Comparison of ENCODE assay signal across 8 cellular contexts in the genomic region with DNA sequence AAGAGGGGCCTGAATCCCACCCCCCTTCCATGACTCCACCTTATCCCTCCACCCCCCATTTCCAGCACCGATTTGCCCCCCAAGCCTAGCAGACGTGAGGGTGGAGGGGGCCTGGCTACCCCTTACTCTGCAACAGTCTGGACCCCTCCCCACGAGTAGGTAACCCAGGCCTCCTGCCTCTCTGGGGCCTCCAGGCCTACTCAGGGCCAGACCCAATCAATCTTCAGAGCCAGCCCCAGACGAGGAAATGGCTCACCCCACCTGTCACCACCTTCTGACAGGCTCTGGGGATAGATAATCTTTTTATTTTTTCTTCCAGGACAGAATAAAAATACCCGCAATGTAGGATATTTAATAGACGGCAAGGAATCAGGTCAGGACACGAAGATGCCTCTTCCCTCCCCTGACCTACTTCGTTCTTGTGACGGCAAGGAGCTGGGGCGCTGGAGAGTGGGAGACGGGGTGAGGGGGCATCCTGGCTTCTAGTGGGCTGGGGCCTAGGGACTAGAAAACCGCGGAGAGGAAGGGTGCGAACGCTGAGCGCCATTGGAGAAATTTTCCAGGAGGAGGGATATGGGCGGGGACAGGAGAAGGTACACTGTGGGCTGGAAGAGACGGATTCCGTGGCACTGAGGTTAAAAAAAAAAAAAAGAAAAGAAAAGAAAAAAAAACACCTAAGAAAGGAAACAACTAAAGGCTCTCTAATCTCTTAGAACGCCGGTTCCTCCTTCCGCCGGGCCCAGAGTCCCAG. TPM values are rescaled to one million over a fixed set of nuclear protein-coding genes. Genes with fewer than 3 reads are reported as not detected.
DNase-seq lines count a peak whose midpoint lies in the region; ATAC-seq, FAIRE-seq and TF ChIP-seq lines count a peak whose summit lies in the region.

No MANE protein-coding gene starts in this region.

- in situ Hi-C loops in GM12878 (cut with MboI): loop anchor here (5.0 to 10.0 kb wide), 2 partner anchors 165 to 398 kb away; a partner anchor contains a TSS

- RAD21 ChIA-PET in GM12878 (lab: Charles Lee; ENCODE audit: unreplicated experiment): interaction anchor here (0.6 to 3.9 kb wide), 25 partner anchors 11 to 601 kb away, joined by 3 to 142 read pairs (median 6); a partner anchor contains a TSS

- peak overlapping the region; percentile 32 for H2AFZ ChIP-seq in GM12878 (ENCODE audit: control insufficient read depth, low read depth, low read length)

- H3K4me2 ChIP-seq in GM12878 (ENCODE audit: control insufficient read depth, insufficient read depth): peak overlapping the region; percentile 98; the same call in 1 of the 2 replicates

- no peak for TF ChIP-seq CTCF in CD8-positive, alpha-beta T cell (IDR thresholded peaks at IDR 0.05)
- TF ChIP-seq CTCF in GM12878 (IDR thresholded peaks at IDR 0.05 in 2 of 3, conservative IDR thresholded peaks at IDR 0.05 in 1 of 3; ENCODE audit: control insufficient read depth in 2 of 3, extremely low read depth in 1 of 3, insufficient read depth in 1 of 3, low read depth in 3 of 3, low read length in 3 of 3): no peak

- DNase-seq in CD8-positive, alpha-beta T cell: peak in 5 of 7 experiments; percentile 16 to 65 (median 48)
- DNase-seq in NCI-H510A (lab: John Stamatoyannopoulos, UW) (peak; percentile 29), GM12878 (ENCODE audit: low read depth, low spot score) (no peak), islet precursor cell (peak; percentile 89), NCI-H2196 (lab: John Stamatoyannopoulos, UW; ENCODE audit: unreplicated experiment) (no peak), COLO829 (ENCODE audit: low spot score) (no peak)
- DNase-seq in stimulated activated naive CD4-positive, alpha-beta T cell (lab: John Stamatoyannopoulos, UW): peak; percentile 12 to 74 (median 42)

- WGBS in GM12878 (ENCODE audit: insufficient coverage, insufficient replicate concordance, low lambda C conversion rate, missing lambda C conversion rate): 21% methylated on average over 20 of the region's 23 CpGs

- peaks cover 51% of the 10 kb centered on the region for H3K4me1 Mint-ChIP-seq in CD8-positive, alpha-beta T cell (ENCODE audit: low read depth)

- peaks cover 42% of the 10 kb centered on the region for H3K4me1 ChIP-seq in CD8-positive, alpha-beta T cell (ENCODE audit: insufficient read depth, low read length)
- peaks cover 8% of the 10 kb centered on the region for H3K4me1 ChIP-seq in GM12878 (ENCODE audit: control insufficient read depth, insufficient read depth, low read length)

- TF ChIP-seq POLR2A in GM12878 (IDR thresholded peaks at IDR 0.05; ENCODE audit: low read depth, low read length): no peak

- H3K27me3 Mint-ChIP-seq in CD8-positive, alpha-beta T cell (ENCODE audit: low read depth): peaks cover 4% of the 10 kb centered on the region

- H3K9ac ChIP-seq in GM12878 (ENCODE audit: control insufficient read depth, insufficient read depth, low read length): no peak overlapping the region

- BruUV-seq in GM12878 (replicated peaks; lab: Mats Ljungman, UMichigan): no TSS peak

- H3K4me3 ChIP-seq in CD8-positive, alpha-beta T cell (ENCODE audit: low read depth, low read length): peak overlapping the region; percentile 100
- H3K4me3 ChIP-seq in GM12878: peak overlapping the region; percentile 87; the same call in 1 of the 2 replicates

- TF ChIP-seq RAD21 in GM12878 (IDR thresholded peaks at IDR 0.05; ENCODE audit: insufficient read depth, low read depth, low read length): no peak

- intact Hi-C loops in CD8-positive, alpha-beta T cell (cut with DNase I, micrococcal nuclease): loop anchor here (1.0 to 5.0 kb wide), 10 partner anchors 56 to 450 kb away; a partner anchor contains a TSS
- intact Hi-C loops in GM12878 (cut with micrococcal nuclease; ENCODE audit: unreplicated experiment): loop anchor here (5.0 kb wide), 3 partner anchors 90 to 355 kb away; a partner anchor contains a TSS

- H3K27me3 ChIP-seq in CD8-positive, alpha-beta T cell (ENCODE audit: insufficient read depth, low read length): no peaks in the 10 kb centered on the region
- H3K27me3 ChIP-seq in GM12878 (replicated peaks in 1 of 2; ENCODE audit: control insufficient read depth in 2 of 2, insufficient read depth in 2 of 2, low read length in 1 of 2): peaks cover 5 to 13% of the 10 kb centered on the region in 2 experiments

- no peaks in the 10 kb centered on the region for H3K9me3 Mint-ChIP-seq in CD8-positive, alpha-beta T cell

- H3K36me3 Mint-ChIP-seq in CD8-positive, alpha-beta T cell: peaks cover 17% of the 10 kb centered on the region

- peak; percentile 27 for ATAC-seq in CD8-positive, alpha-beta T cell
- no peak for ATAC-seq in GM12878
- ATAC-seq in HG02798 (IDR thresholded peaks at IDR 0.05; ENCODE audit: poor library complexity, unreplicated experiment): no peak

- SMC1A ChIA-PET in GM12878 (lab: Charles Lee; ENCODE audit: uncharacterized antibody, unreplicated experiment): interaction anchor here (0.7 to 4.2 kb wide), 19 partner anchors 12 to 485 kb away, joined by 3 to 117 read pairs (median 6); a partner anchor contains a TSS

- H4K20me1 ChIP-seq in GM12878 (ENCODE audit: control insufficient read depth, insufficient read depth): no peaks in the 10 kb centered on the region

- no peaks in the 10 kb centered on the region for H3K36me3 ChIP-seq in CD8-positive, alpha-beta T cell (ENCODE audit: insufficient read depth, low read length)
- no peaks in the 10 kb centered on the region for H3K36me3 ChIP-seq in GM12878 (ENCODE audit: control insufficient read depth in 2 of 2, insufficient read depth in 2 of 2, low read length in 1 of 2)

- POLR2A ChIA-PET in CD8-positive, alpha-beta T cell (lab: Charles Lee): interaction anchor here (0.6 to 4.8 kb wide), 20 partner anchors 8 to 299 kb away, joined by 3 to 72 read pairs (median 6); a partner anchor contains a TSS
- POLR2A ChIA-PET in GM12878 (lab: Charles Lee): interaction anchor here (0.6 to 2.3 kb wide), 7 partner anchors 13 to 400 kb away, joined by 3 to 9 read pairs (median 5); a partner anchor contains a TSS

- H3K79me2 ChIP-seq in GM12878 (ENCODE audit: control insufficient read depth, insufficient read depth, low read length): no peaks in the 10 kb centered on the region

- no peaks in the 10 kb centered on the region for H3K9me3 ChIP-seq in CD8-positive, alpha-beta T cell (ENCODE audit: low read length)
- H3K9me3 ChIP-seq in GM12878 (replicated peaks; ENCODE audit: control insufficient read depth, insufficient read depth, low read length): no peaks in the 10 kb centered on the region

- peak overlapping the region; percentile 100 for H3K4me3 Mint-ChIP-seq in CD8-positive, alpha-beta T cell

- peak overlapping the region; percentile 60 for H3K27ac ChIP-seq in CD8-positive, alpha-beta T cell (ENCODE audit: low read depth, low read length)
- H3K27ac ChIP-seq in GM12878 (ENCODE audit: control insufficient read depth, insufficient read depth): no peak overlapping the region

- H3K27ac Mint-ChIP-seq in CD8-positive, alpha-beta T cell: peak overlapping the region; percentile 98

- CTCF ChIA-PET in CD8-positive, alpha-beta T cell (lab: Charles Lee): interaction anchor here (0.8 to 9.0 kb wide), 41 partner anchors 8 to 283 kb away, joined by 3 to 182 read pairs (median 7); a partner anchor contains a TSS
- CTCF ChIA-PET in GM12878 (lab: Yijun Ruan, JAX): interaction anchor here (0.6 to 5.9 kb wide), 46 partner anchors 8 to 476 kb away, joined by 3 to 208 read pairs (median 6); a partner anchor contains a TSS

- TF ChIP-seq EP300 in GM12878 (IDR thresholded peaks at IDR 0.05; ENCODE audit: borderline replicate concordance in 1 of 2, control insufficient read depth in 1 of 2, low read depth in 2 of 2, low read length in 2 of 2): no peak

- no peak for FAIRE-seq in GM12878 (lab: Jason Lieb, UNC)

RNA-seq across cellular contexts. Expression of a gene that starts 0.9 kb away (rescaled TPM):
- total RNA-seq in CD8-positive, alpha-beta T cell: 10 to 100 TPM; 66.5 to 75.7 TPM
- 1.2 and 1.8 TPM in 2 replicates for total RNA-seq in GM12878 (2013; cell fraction: nucleolus; rRNA removed)
- total RNA-seq in GM12878 (2014; rRNA removed): not detected in 2 replicates
- not detected in 2 replicates for total RNA-seq in GM12878 (2014; rRNA removed; fragmentation: Illumina TruSeq; extraction: Trizol)
- not detected in 2 replicates for total RNA-seq in GM12878 (2021)
- polyA plus RNA-seq in GM12878 (2011; ENCODE audit: low read depth): not detected
- 0.16 and 0.22 TPM in 2 replicates for polyA plus RNA-seq in GM12878 (2011; rRNA removed)
- polyA plus RNA-seq in GM12878 (2011; cell fraction: cytosol; rRNA removed): 0.04 and 0.23 TPM in 2 replicates
- polyA plus RNA-seq in GM12878 (2011; cell fraction: nucleus; rRNA removed): 0.45 and 0.63 TPM in 2 replicates
- polyA plus RNA-seq in GM12878 (2012): 0.22 and 0.28 TPM in 2 replicates
- 0.03 TPM in 1 of 2 replicates, not detected in the other for polyA plus RNA-seq in GM12878 (2014; fragmentation: Illumina TruSeq; extraction: Trizol)
- polyA plus RNA-seq in GM12878 (2014; fragmentation: Nextera tagmentation; extraction: Ambion mirVana): not detected
- not detected in 2 replicates for polyA plus RNA-seq in GM12878 (2014; rRNA removed)
- under 1 TPM in 1 of 2 experiments, not detected in 1; 0.30 TPM for polyA plus RNA-seq in GM12878 (2016; fragmentation: Nextera tagmentation; extraction: Ambion mirVana)
- polyA minus RNA-seq in GM12878 (2011; rRNA and poly(A)+ RNA removed): not detected in 2 replicates
- not detected in 2 replicates for polyA minus RNA-seq in GM12878 (2011; cell fraction: cytosol; rRNA and poly(A)+ RNA removed)
- not detected in 2 replicates for polyA minus RNA-seq in GM12878 (2011; cell fraction: nucleus; rRNA and poly(A)+ RNA removed)

RNA-seq across cellular contexts. Expression of a gene that starts 13.7 kb away (rescaled TPM):
- not detected for total RNA-seq in CD8-positive, alpha-beta T cell
- not detected in 2 replicates for total RNA-seq in GM12878 (2013; cell fraction: nucleolus; rRNA removed)
- total RNA-seq in GM12878 (2014; rRNA removed): not detected in 2 replicates
- not detected in 2 replicates for total RNA-seq in GM12878 (2014; rRNA removed; fragmentation: Illumina TruSeq; extraction: Trizol)
- not detected in 2 replicates for total RNA-seq in GM12878 (2021)
- not detected for polyA plus RNA-seq in GM12878 (2011; ENCODE audit: low read depth)
- polyA plus RNA-seq in GM12878 (2011; rRNA removed): not detected in 2 replicates
- not detected in 2 replicates for polyA plus RNA-seq in GM12878 (2011; cell fraction: cytosol; rRNA removed)
- polyA plus RNA-seq in GM12878 (2011; cell fraction: nucleus; rRNA removed): 0.29 TPM in 1 of 2 replicates, not detected in the other
- 0.04 TPM in 1 of 2 replicates, not detected in the other for polyA plus RNA-seq in GM12878 (2012)
- polyA plus RNA-seq in GM12878 (2014; fragmentation: Illumina TruSeq; extraction: Trizol): not detected in 2 replicates
- not detected for polyA plus RNA-seq in GM12878 (2014; fragmentation: Nextera tagmentation; extraction: Ambion mirVana)
- not detected in 2 replicates for polyA plus RNA-seq in GM12878 (2014; rRNA removed)
- polyA plus RNA-seq in GM12878 (2016; fragmentation: Nextera tagmentation; extraction: Ambion mirVana): not detected
- polyA minus RNA-seq in GM12878 (2011; rRNA and poly(A)+ RNA removed): not detected in 2 replicates
- polyA minus RNA-seq in GM12878 (2011; cell fraction: cytosol; rRNA and poly(A)+ RNA removed): not detected in 2 replicates
- polyA minus RNA-seq in GM12878 (2011; cell fraction: nucleus; rRNA and poly(A)+ RNA removed): not detected in 2 replicates

RNA-seq across cellular contexts. Expression of a gene that starts 45.2 kb away (rescaled TPM):
- 10 to 100 TPM in 1 of 2 experiments, 1 to 10 TPM in 1; 9.1 to 11.8 TPM for total RNA-seq in CD8-positive, alpha-beta T cell
- 33.2 and 35.6 TPM in 2 replicates for total RNA-seq in GM12878 (2013; cell fraction: nucleolus; rRNA removed)
- total RNA-seq in GM12878 (2014; rRNA removed) (6.2 and 8.7 TPM in 2 replicates), GM12878 (2014; rRNA removed; fragmentation: Illumina TruSeq; extraction: Trizol) (2.3 and 4.3 TPM in 2 replicates), GM12878 (2021) (10.1 and 15.6 TPM in 2 replicates)
- polyA plus RNA-seq in GM12878 (2011; ENCODE audit: low read depth): 9.6 TPM
- polyA plus RNA-seq in GM12878 (2011; rRNA removed) (3.6 and 8.0 TPM in 2 replicates), GM12878 (2014; fragmentation: Illumina TruSeq; extraction: Trizol) (3.8 and 6.3 TPM in 2 replicates), GM12878 (2014; fragmentation: Nextera tagmentation; extraction: Ambion mirVana) (under 1 TPM; 0.06 to 0.18 TPM), GM12878 (2014; rRNA removed) (12.6 and 14.1 TPM in 2 replicates), GM12878 (2016; fragmentation: Nextera tagmentation; extraction: Ambion mirVana) (1 to 10 TPM; 4.7 to 6.5 TPM)
- 6.3 and 7.0 TPM in 2 replicates for polyA plus RNA-seq in GM12878 (2011; cell fraction: cytosol; rRNA removed)
- 38.2 and 38.3 TPM in 2 replicates for polyA plus RNA-seq in GM12878 (2011; cell fraction: nucleus; rRNA removed)
- 4.2 and 4.6 TPM in 2 replicates for polyA plus RNA-seq in GM12878 (2012)
- polyA minus RNA-seq in GM12878 (2011; rRNA and poly(A)+ RNA removed): 33.6 TPM in 2 replicates
- 4.1 and 4.9 TPM in 2 replicates for polyA minus RNA-seq in GM12878 (2011; cell fraction: cytosol; rRNA and poly(A)+ RNA removed)
- 19.9 and 28.1 TPM in 2 replicates for polyA minus RNA-seq in GM12878 (2011; cell fraction: nucleus; rRNA and poly(A)+ RNA removed)

RNA-seq across cellular contexts. Expression of a gene that starts 47.8 kb away (rescaled TPM):
- 1,000 to 10,000 TPM; 3,808 to 3,896 TPM for total RNA-seq in CD8-positive, alpha-beta T cell
- 258 and 286 TPM in 2 replicates for total RNA-seq in GM12878 (2013; cell fraction: nucleolus; rRNA removed)
- total RNA-seq in GM12878 (2014; rRNA removed): 3,345 and 3,660 TPM in 2 replicates
- 4,424 and 4,557 TPM in 2 replicates for total RNA-seq in GM12878 (2014; rRNA removed; fragmentation: Illumina TruSeq; extraction: Trizol)
- total RNA-seq in GM12878 (2021): 2,884 and 2,984 TPM in 2 replicates
- 2,420 TPM for polyA plus RNA-seq in GM12878 (2011; ENCODE audit: low read depth)
- 2,325 and 2,496 TPM in 2 replicates for polyA plus RNA-seq in GM12878 (2011; rRNA removed)
- 3,209 and 3,744 TPM in 2 replicates for polyA plus RNA-seq in GM12878 (2011; cell fraction: cytosol; rRNA removed)
- 1,169 and 1,252 TPM in 2 replicates for polyA plus RNA-seq in GM12878 (2011; cell fraction: nucleus; rRNA removed)
- polyA plus RNA-seq in GM12878 (2012): 3,096 and 4,247 TPM in 2 replicates
- polyA plus RNA-seq in GM12878 (2014; fragmentation: Illumina TruSeq; extraction: Trizol): 2,387 and 5,536 TPM in 2 replicates
- polyA plus RNA-seq in GM12878 (2014; fragmentation: Nextera tagmentation; extraction: Ambion mirVana): 1,000 to 10,000 TPM; 4,826 to 5,082 TPM
- 4,304 and 4,328 TPM in 2 replicates for polyA plus RNA-seq in GM12878 (2014; rRNA removed)
- polyA plus RNA-seq in GM12878 (2016; fragmentation: Nextera tagmentation; extraction: Ambion mirVana): 1,000 to 10,000 TPM; 1,862 to 1,965 TPM
- 917 and 1,360 TPM in 2 replicates for polyA minus RNA-seq in GM12878 (2011; rRNA and poly(A)+ RNA removed)
- polyA minus RNA-seq in GM12878 (2011; cell fraction: cytosol; rRNA and poly(A)+ RNA removed): 437 and 484 TPM in 2 replicates
- polyA minus RNA-seq in GM12878 (2011; cell fraction: nucleus; rRNA and poly(A)+ RNA removed): 126 and 168 TPM in 2 replicates

Comparison
In these comparisons a context has a peak if more than half of its experiments do, and no peak if none do; other contexts are left out.
1. DNase-seq: peak in CD8-positive, alpha-beta T cell (5 of 7), NCI-H510A (single experiment), islet precursor cell (single experiment) and stimulated activated naive CD4-positive, alpha-beta T cell (6 of 6); none in GM12878 (single experiment), NCI-H2196 (single experiment) and COLO829 (single experiment).
2. RNA of a gene that starts 0.9 kb away (total RNA-seq): 66.5 to 75.7 TPM in CD8-positive, alpha-beta T cell; 1.2 to 1.8 TPM in GM12878; every median in the first group is over 10 times any median in the second.